Comparison of ENCODE assay signal across 1 cellular context in genomic region chr9:116274293-116274692, GRCh38.
TF ChIP-seq lines count a peak whose summit lies in the region.

No MANE protein-coding gene starts in this region.

TF ChIP-seq in IMR-90, 13 proteins besides CTCF, POLR2A, EP300 and RAD21 (continued from another document):
- TF ChIP-seq ELK1 (IDR thresholded peaks at IDR 0.05; ENCODE audit: borderline replicate concordance, low read depth, low read length) = no peak
